11 cellular contexts compared by ENCODE assay signal in the genomic region with DNA sequence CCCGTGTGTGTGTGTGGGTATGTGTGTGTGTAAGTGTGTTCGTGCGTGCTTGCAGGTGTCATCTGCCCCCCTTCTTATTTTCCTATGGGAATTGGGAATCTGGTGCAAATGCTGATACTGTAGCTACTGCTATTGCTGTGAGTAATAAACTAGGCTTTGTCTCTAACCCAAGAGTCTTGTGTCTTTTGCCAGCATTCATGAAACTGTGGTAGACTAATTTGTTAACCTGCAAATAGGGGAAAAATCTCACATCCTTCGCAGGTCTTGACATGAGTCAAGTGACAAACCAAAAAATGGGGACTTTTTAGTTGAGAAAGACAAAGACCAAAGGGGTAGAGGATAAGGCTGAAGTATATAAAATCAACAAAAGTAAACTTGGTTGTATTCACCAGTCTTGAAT. TPM values are rescaled to one million over a fixed set of nuclear protein-coding genes. Genes with fewer than 3 reads are reported as not detected.
DNase-seq lines count a peak whose midpoint lies in the region; ATAC-seq and TF ChIP-seq lines count a peak whose summit lies in the region.
"Had no signal": no experiment of that assay in that cellular context is flagged by ENCODE, and none has a peak within 500 bp of the region (broad histone marks: within the 10 kb centered on the region; RNA-seq: fewer than 3 reads in every experiment).

No MANE protein-coding gene starts in this region.

- H3K9me3 ChIP-seq in A673 (ENCODE audit: low read depth, low read length, poor library complexity, severe bottlenecking) = no peaks in the 10 kb centered on the region

- no peaks in the 10 kb centered on the region for H3K4me1 ChIP-seq in A673 (ENCODE audit: insufficient read depth, low read length, poor library complexity, severe bottlenecking)

- H3K36me3 ChIP-seq in brain microvascular endothelial cell (replicated peaks) = no peaks in the 10 kb centered on the region
- no peaks in the 10 kb centered on the region for H3K36me3 ChIP-seq in A673 (ENCODE audit: insufficient read depth, low read length, poor library complexity, severe bottlenecking)
- H3K36me3 ChIP-seq: neural progenitor cell had no signal

- ATAC-seq in GM18520 (IDR thresholded peaks at IDR 0.05; ENCODE audit: unreplicated experiment) (peak; percentile 60), GM21717 (IDR thresholded peaks at IDR 0.05; ENCODE audit: unreplicated experiment) (peak; percentile 74), HG03457 (IDR thresholded peaks at IDR 0.05; ENCODE audit: unreplicated experiment) (peak; percentile 48)

- DNase-seq in NCI-H1436 treated with DMSO at 0.1 percent for 48 hours (lab: John Stamatoyannopoulos, UW) = no peak
- DNase-seq in brain microvascular endothelial cell = no peak
- no peak for DNase-seq in DMS 273 treated with DMSO at 0.1 percent for 48 hours (lab: John Stamatoyannopoulos, UW)
- no peak for DNase-seq in A673 (ENCODE audit: low spot score)
- DNase-seq: EL, NCI-H526 treated with DMSO at 0.1 percent for 48 hours had no signal

- POLR2A ChIA-PET in A673 (lab: Charles Lee; ENCODE audit: low non-redundant PET) = interaction anchor here (0.6 kb wide), 1 partner anchor 61 kb away, joined by 3 read pairs; no protein-coding TSS in a partner anchor

- in situ Hi-C loops in brain microvascular endothelial cell (cut with HindIII; ENCODE audit: low pct_ligation_motif_present, low sequenced_read_pairs) = no loop called here

- intact Hi-C loops in A673 (cut with micrococcal nuclease; ENCODE audit: unreplicated experiment) = no loop called here

- TF ChIP-seq CTCF in brain microvascular endothelial cell (IDR thresholded peaks at IDR 0.05; ENCODE audit: low read depth, low read length, missing control alignments) (no peak), A673 (conservative IDR thresholded peaks at IDR 0.05; ENCODE audit: low read depth, low read length) (no peak)

- no TSS peak for BruUV-seq in A673 (replicated peaks; lab: Mats Ljungman, UMichigan)

- CTCF ChIA-PET in A673 (lab: Charles Lee) = no interaction called here

- H3K4me3 ChIP-seq in brain microvascular endothelial cell (ENCODE audit: low read depth, low read length) (no peak overlapping the region), A673 (ENCODE audit: low read depth, low read length, poor library complexity, severe bottlenecking) (no peak overlapping the region)
- H3K4me3 ChIP-seq: neural progenitor cell had no signal

- H3K27me3 ChIP-seq in layer of hippocampus (ENCODE audit: control insufficient read depth, insufficient read depth, low read length) (no peaks in the 10 kb centered on the region), brain microvascular endothelial cell (replicated peaks) (no peaks in the 10 kb centered on the region), A673 (replicated peaks; ENCODE audit: insufficient read depth, low read depth, low read length, poor library complexity) (no peaks in the 10 kb centered on the region)
- H3K27me3 ChIP-seq: neural progenitor cell had no signal

- H3K27ac ChIP-seq in layer of hippocampus (ENCODE audit: low read depth, low read length) (peak overlapping the region; percentile 58), brain microvascular endothelial cell (no peak overlapping the region), A673 (ENCODE audit: low read depth, low read length, poor library complexity, severe bottlenecking) (no peak overlapping the region)
- H3K27ac ChIP-seq: neural progenitor cell had no signal

RNA-seq across cellular contexts. Expression of gene FAM133B, which starts 57.9 kb away (rescaled TPM):
- total RNA-seq in A673 (2021) = 32.7 and 39.7 TPM in 2 replicates
